In the genomic region with DNA sequence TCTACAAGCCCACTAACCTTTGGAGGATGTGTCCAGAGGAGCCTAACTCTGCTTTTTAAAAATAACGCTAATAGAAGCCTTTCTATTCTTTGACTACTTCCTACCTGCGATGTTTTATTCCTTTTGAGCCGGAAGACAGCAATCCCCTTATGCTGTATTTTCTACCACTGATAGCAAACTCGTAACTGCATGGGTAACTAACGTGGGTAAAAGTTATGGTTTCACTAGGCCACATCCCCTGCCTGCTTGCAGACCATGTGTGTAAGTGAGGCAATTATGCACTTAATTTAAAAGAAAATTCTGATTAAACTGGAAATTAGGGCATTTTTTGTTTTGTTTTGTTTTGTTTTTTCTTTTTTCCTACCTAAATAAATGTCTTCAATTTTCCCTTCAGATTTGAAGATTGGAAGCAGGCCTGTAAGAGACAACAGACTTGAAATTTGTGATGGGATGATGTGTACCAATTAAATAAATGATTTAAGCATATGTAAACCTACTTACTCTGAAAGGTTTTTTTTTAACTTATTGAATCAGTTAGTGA, we compare ENCODE assay signal across 1 cellular context.
TF ChIP-seq lines count a peak whose summit lies in the region.

No MANE protein-coding gene starts in this region.

TF ChIP-seq in H1, 55 proteins besides CTCF, POLR2A, EP300 and RAD21 (continued from another document):
- TF ChIP-seq SUZ12 (IDR thresholded peaks at IDR 0.05; ENCODE audit: low read length) (no peak), PHF8 (conservative IDR thresholded peaks at IDR 0.05; ENCODE audit: low read depth, low read length) (no peak), GABPA (IDR thresholded peaks at IDR 0.05; ENCODE audit: borderline replicate concordance, insufficient read depth, low read length) (no peak), JUN (IDR thresholded peaks at IDR 0.05; ENCODE audit: low read depth, low read length) (no peak), HDAC2 (IDR thresholded peaks at IDR 0.05; ENCODE audit: borderline replicate concordance in 1 of 2, low read depth in 2 of 2, low read length in 2 of 2) (no peak), KDM5A (IDR thresholded peaks at IDR 0.05; ENCODE audit: low read length) (no peak), ASH2L (IDR thresholded peaks at IDR 0.05; ENCODE audit: low read length) (no peak), CHD1 (IDR thresholded peaks at IDR 0.05; ENCODE audit: low read depth, low read length) (no peak), SP2 (IDR thresholded peaks at IDR 0.05; ENCODE audit: low read length) (no peak), SP1 (IDR thresholded peaks at IDR 0.05; ENCODE audit: low read depth, low read length) (no peak), POU5F1 (IDR thresholded peaks at IDR 0.05; ENCODE audit: low read depth, low read length) (no peak), POLR2AphosphoS5 (IDR thresholded peaks at IDR 0.05; ENCODE audit: low read depth, low read length) (no peak), KDM1A (IDR thresholded peaks at IDR 0.05; ENCODE audit: borderline replicate concordance, low read length) (no peak)
- TF ChIP-seq, protein P1, sequence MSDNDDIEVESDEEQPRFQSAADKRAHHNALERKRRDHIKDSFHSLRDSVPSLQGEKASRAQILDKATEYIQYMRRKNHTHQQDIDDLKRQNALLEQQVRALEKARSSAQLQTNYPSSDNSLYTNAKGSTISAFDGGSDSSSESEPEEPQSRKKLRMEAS (IDR thresholded peaks at IDR 0.05), result no peak
- TF ChIP-seq, protein P2, sequence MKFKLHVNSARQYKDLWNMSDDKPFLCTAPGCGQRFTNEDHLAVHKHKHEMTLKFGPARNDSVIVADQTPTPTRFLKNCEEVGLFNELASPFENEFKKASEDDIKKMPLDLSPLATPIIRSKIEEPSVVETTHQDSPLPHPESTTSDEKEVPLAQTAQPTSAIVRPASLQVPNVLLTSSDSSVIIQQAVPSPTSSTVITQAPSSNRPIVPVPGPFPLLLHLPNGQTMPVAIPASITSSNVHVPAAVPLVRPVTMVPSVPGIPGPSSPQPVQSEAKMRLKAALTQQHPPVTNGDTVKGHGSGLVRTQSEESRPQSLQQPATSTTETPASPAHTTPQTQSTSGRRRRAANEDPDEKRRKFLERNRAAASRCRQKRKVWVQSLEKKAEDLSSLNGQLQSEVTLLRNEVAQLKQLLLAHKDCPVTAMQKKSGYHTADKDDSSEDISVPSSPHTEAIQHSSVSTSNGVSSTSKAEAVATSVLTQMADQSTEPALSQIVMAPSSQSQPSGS (IDR thresholded peaks at IDR 0.05; ENCODE audit: low read length), result no peak
